ENCODE assay signal across 26 cellular contexts in the genomic region with DNA sequence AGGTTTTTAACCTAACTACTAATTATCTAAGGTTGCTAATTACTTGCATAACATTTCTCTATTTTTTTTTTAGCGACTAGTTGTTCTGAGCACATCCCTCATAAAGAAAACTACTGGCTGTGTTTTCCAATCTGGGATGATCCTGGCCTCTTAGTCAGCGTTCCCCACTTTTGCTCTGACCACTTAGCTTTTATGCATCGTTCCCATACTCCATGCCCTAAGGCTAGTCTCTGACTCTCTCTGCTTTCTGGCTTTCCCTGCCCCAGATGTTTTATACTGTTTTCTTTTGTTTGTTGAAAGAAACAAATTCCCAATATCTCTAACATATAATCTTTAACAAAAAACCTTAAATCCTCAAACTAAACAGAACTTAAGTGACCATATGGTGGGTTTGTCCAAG.
A peak's percentile ranks its signal among the peaks of the same experiment; 100 is the strongest.
DNase-seq lines count a peak whose midpoint lies in the region; ATAC-seq and TF ChIP-seq lines count a peak whose summit lies in the region.
"Had no signal": no experiment of that assay in that cellular context is flagged by ENCODE, and none has a peak within 500 bp of the region (broad histone marks: within the 10 kb centered on the region; RNA-seq: fewer than 3 reads in every experiment).

No MANE protein-coding gene starts in this region.

- H3K4me3 ChIP-seq in SK-N-SH (ENCODE audit: low read depth in 2 of 2, low read length in 1 of 2) = no peak overlapping the region
- no peak overlapping the region for H3K4me3 ChIP-seq in PC-9
- no peak overlapping the region for H3K4me3 ChIP-seq in uterus
- H3K4me3 ChIP-seq: ascending aorta, thoracic aorta had no signal

- intact Hi-C loops in PC-9 (cut with micrococcal nuclease; ENCODE audit: unreplicated experiment) (no loop called here), uterus (cut with DNase I; ENCODE audit: low total_unique reads) (no loop called here)

- POLR2A ChIA-PET in SK-N-SH (lab: Yijun Ruan, JAX) (no interaction called here), PC-9 (lab: Charles Lee; ENCODE audit: unreplicated experiment) (interaction anchor here (0.5 kb wide), 1 partner anchor 759 kb away, joined by 12 read pairs; no protein-coding TSS in a partner anchor)

- H3K4me2 ChIP-seq in SK-N-SH = no peak overlapping the region
- no peak overlapping the region for H3K4me2 ChIP-seq in PC-9

- DNase-seq in SK-N-SH = peak; percentile 23
- DNase-seq in NCI-H748 (lab: John Stamatoyannopoulos, UW; ENCODE audit: unreplicated experiment) = peak; percentile 73
- peak; percentile 26 for DNase-seq in dedifferentiated amniotic fluid mesenchymal stem cell (ENCODE audit: extremely low spot score)
- DNase-seq in PC-9 = no peak
- DNase-seq in DMS153 treated with DMSO at 0.1 percent for 48 hours (lab: John Stamatoyannopoulos, UW; ENCODE audit: unreplicated experiment) = no peak
- no peak for DNase-seq in activated naive CD8-positive, alpha-beta T cell treated with anti-CD3 and anti-CD28 coated beads for 36 hours
- no peak for DNase-seq in uterus
- DNase-seq: activated CD4-positive, alpha-beta T cell treated with anti-CD3 and anti-CD28 coated beads for 4 hours; activated T-cell treated with anti-CD3 and anti-CD28 coated beads for 4 hours; CD4-positive, alpha-beta memory T cell; central memory CD4-positive, alpha-beta T cell; GDM1; Karpas-422; kidney; NCI-H187 treated with DMSO at 0.1 percent for 48 hours; NCI-H226; NCI-H82 had no signal

- peaks cover 8% of the 10 kb centered on the region for H3K9me3 Mint-ChIP-seq in activated naive CD8-positive, alpha-beta T cell treated with anti-CD3 and anti-CD28 coated beads for 36 hours

- H3K79me2 ChIP-seq in SK-N-SH (ENCODE audit: insufficient read depth) (no peaks in the 10 kb centered on the region), PC-9 (ENCODE audit: low read depth) (no peaks in the 10 kb centered on the region)

- no peak overlapping the region for H3K9ac ChIP-seq in SK-N-SH

- H3K27me3 ChIP-seq in SK-N-SH (ENCODE audit: insufficient read depth) (no peaks in the 10 kb centered on the region), PC-9 (ENCODE audit: insufficient read depth, low read depth) (no peaks in the 10 kb centered on the region), uterus (no peaks in the 10 kb centered on the region)
- H3K27me3 ChIP-seq: ascending aorta had no signal

- H3F3A ChIP-seq in SK-N-SH (replicated peaks; ENCODE audit: insufficient read depth) (no peaks in the 10 kb centered on the region), PC-9 (ENCODE audit: insufficient read depth, low read depth) (no peaks in the 10 kb centered on the region)

- no TSS peak for BruUV-seq in PC-9 (replicated peaks; lab: Mats Ljungman, UMichigan)

- no peak for TF ChIP-seq RAD21 in SK-N-SH (IDR thresholded peaks at IDR 0.05; ENCODE audit: low read length)

- WGBS in SK-N-SH (ENCODE audit: low lambda C conversion rate) = 48% methylated on average over 3 of the region's 3 CpGs

- H3K9me2 ChIP-seq in SK-N-SH = no peaks in the 10 kb centered on the region
- H3K9me2 ChIP-seq in PC-9 (ENCODE audit: insufficient read depth) = no peaks in the 10 kb centered on the region

- no peak for TF ChIP-seq CTCF in SK-N-SH (IDR thresholded peaks at IDR 0.05)
- TF ChIP-seq CTCF in PC-9 (conservative IDR thresholded peaks at IDR 0.05) = no peak
- TF ChIP-seq CTCF in uterus (IDR thresholded peaks at IDR 0.05) = no peak

- no peak for TF ChIP-seq POLR2A in uterus (IDR thresholded peaks at IDR 0.05)

- CTCF ChIA-PET in SK-N-SH (lab: Yijun Ruan, JAX) = no interaction called here
- CTCF ChIA-PET in PC-9 (lab: Charles Lee) = no interaction called here

- no peaks in the 10 kb centered on the region for H3K4me1 Mint-ChIP-seq in activated naive CD8-positive, alpha-beta T cell treated with anti-CD3 and anti-CD28 coated beads for 36 hours
- H3K4me1 Mint-ChIP-seq: CD4-positive, alpha-beta memory T cell had no signal

- no peaks in the 10 kb centered on the region for H3K27me3 Mint-ChIP-seq in activated naive CD8-positive, alpha-beta T cell treated with anti-CD3 and anti-CD28 coated beads for 36 hours
- H3K27me3 Mint-ChIP-seq: CD4-positive, alpha-beta memory T cell; natural killer cell treated with Interleukin-12 subunit alpha and Interleukin-12 subunit beta and Interleukin-15 and Interleukin-18, amount 100 ng/mL, for 72 hours; stimulated activated naive CD8-positive, alpha-beta T cell treated with anti-CD3 and anti-CD28 coated beads, Interleukin-15, Interleukin-2, amounts not matched to agents 100 ng/mL and 50 ng/mL, for 24 hours had no signal

- H4K20me1 ChIP-seq in SK-N-SH (ENCODE audit: insufficient read depth) (no peaks in the 10 kb centered on the region), PC-9 (ENCODE audit: insufficient read depth) (no peaks in the 10 kb centered on the region)

- no peak overlapping the region for H2AFZ ChIP-seq in SK-N-SH (ENCODE audit: low read depth)
- H2AFZ ChIP-seq in PC-9 = no peak overlapping the region

- H3K4me1 ChIP-seq in SK-N-SH (ENCODE audit: control insufficient read depth in 1 of 2, insufficient read depth in 2 of 2, low read depth in 1 of 2, low read length in 1 of 2) = peaks cover 0 to 2% of the 10 kb centered on the region in 2 experiments; a peak in 2 of 4 replicates
- H3K4me1 ChIP-seq in PC-9 (replicated peaks; ENCODE audit: insufficient read depth) = peaks cover 5% of the 10 kb centered on the region; the same call in 1 of the 2 replicates
- no peaks in the 10 kb centered on the region for H3K4me1 ChIP-seq in uterus
- H3K4me1 ChIP-seq: ascending aorta had no signal

- H3K27ac ChIP-seq in SK-N-SH (ENCODE audit: low read depth in 2 of 2, low read length in 1 of 2) (no peak overlapping the region), PC-9 (no peak overlapping the region), uterus (no peak overlapping the region)
- H3K27ac ChIP-seq: ascending aorta, thoracic aorta had no signal

- no peak overlapping the region for H3K27ac Mint-ChIP-seq in activated naive CD8-positive, alpha-beta T cell treated with anti-CD3 and anti-CD28 coated beads for 36 hours
- H3K27ac Mint-ChIP-seq: activated naive CD4-positive, alpha-beta T cell treated with anti-CD3 and anti-CD28 coated beads, Interleukin-2, amount 50 U/mL, for 72 hours; CD4-positive, alpha-beta memory T cell; natural killer cell treated with Interleukin-12 subunit alpha and Interleukin-12 subunit beta and Interleukin-15 and Interleukin-18, amount 100 ng/mL, for 72 hours; stimulated activated naive CD8-positive, alpha-beta T cell treated with anti-CD3 and anti-CD28 coated beads, Interleukin-15, Interleukin-2, amounts not matched to agents 100 ng/mL and 50 ng/mL, for 24 hours; T-helper 2 cell treated with Interferon-gamma antibody and Interleukin-4, amounts not matched to agents 5 μg/mL and 100 μg/mL, for 36 hours had no signal

- H3K36me3 ChIP-seq in SK-N-SH (replicated peaks in 1 of 2; ENCODE audit: control insufficient read depth in 1 of 2, insufficient read depth in 2 of 2, low read length in 1 of 2) (no peaks in the 10 kb centered on the region), PC-9 (ENCODE audit: low read depth) (no peaks in the 10 kb centered on the region), uterus (no peaks in the 10 kb centered on the region)
- H3K36me3 ChIP-seq: ascending aorta, thoracic aorta had no signal

- no peaks in the 10 kb centered on the region for H3K9me3 ChIP-seq in SK-N-SH
- H3K9me3 ChIP-seq in PC-9 (ENCODE audit: insufficient read depth, low read depth) = no peaks in the 10 kb centered on the region
- H3K9me3 ChIP-seq in uterus = no peaks in the 10 kb centered on the region
- H3K9me3 ChIP-seq: thoracic aorta had no signal

- TF ChIP-seq EP300 in SK-N-SH (IDR thresholded peaks at IDR 0.05; ENCODE audit: borderline replicate concordance in 1 of 2, low read depth in 1 of 2, low read length in 1 of 2) = no peak

- H3K36me3 Mint-ChIP-seq in activated naive CD8-positive, alpha-beta T cell treated with anti-CD3 and anti-CD28 coated beads for 36 hours = no peaks in the 10 kb centered on the region
- H3K36me3 Mint-ChIP-seq: CD4-positive, alpha-beta memory T cell had no signal

- no peak for ATAC-seq in SK-N-SH treated with all-trans-retinoic acid at 6 μM for 48 hours
- ATAC-seq: activated naive CD4-positive, alpha-beta T cell treated with anti-CD3 and anti-CD28 coated beads, Interleukin-2, amount 50 U/mL, for 72 hours; HepG2; natural killer cell treated with Interleukin-12 subunit alpha and Interleukin-12 subunit beta and Interleukin-15 and Interleukin-18, amount 100 ng/mL, for 72 hours; Right ventricle myocardium inferior had no signal

- no peak overlapping the region for H3K4me3 Mint-ChIP-seq in activated naive CD8-positive, alpha-beta T cell treated with anti-CD3 and anti-CD28 coated beads for 36 hours
- H3K4me3 Mint-ChIP-seq: CD4-positive, alpha-beta memory T cell; natural killer cell treated with Interleukin-12 subunit alpha and Interleukin-12 subunit beta and Interleukin-15 and Interleukin-18, amount 100 ng/mL, for 72 hours; stimulated activated naive CD8-positive, alpha-beta T cell treated with anti-CD3 and anti-CD28 coated beads, Interleukin-15, Interleukin-2, amounts not matched to agents 100 ng/mL and 50 ng/mL, for 24 hours; T-helper 2 cell treated with Interferon-gamma antibody and Interleukin-4, amounts not matched to agents 5 μg/mL and 100 μg/mL, for 36 hours had no signal

TF ChIP-seq in SK-N-SH, 30 proteins besides CTCF, POLR2A, EP300 and RAD21 (continues in another document):
- TF ChIP-seq NRF1 (IDR thresholded peaks at IDR 0.05; ENCODE audit: low read depth, low read length) (no peak), POLR2AphosphoS5 (IDR thresholded peaks at IDR 0.05; ENCODE audit: low read depth, low read length) (no peak), PBX3 (IDR thresholded peaks at IDR 0.05) (no peak)

TF ChIP-seq in SK-N-SH treated with all-trans-retinoic acid at 6 μM for 48 hours, 23 proteins besides CTCF, POLR2A, EP300 and RAD21 (continues in another document):
- TF ChIP-seq TOX (CRISPR knock-in tag; IDR thresholded peaks at IDR 0.05; ENCODE audit: borderline replicate concordance) = no peak
- TF ChIP-seq GLIS3 (CRISPR knock-in tag; IDR thresholded peaks at IDR 0.05) = no peak
- TF ChIP-seq OSR1 (CRISPR knock-in tag; IDR thresholded peaks at IDR 0.05) = no peak
- TF ChIP-seq, protein P1, sequence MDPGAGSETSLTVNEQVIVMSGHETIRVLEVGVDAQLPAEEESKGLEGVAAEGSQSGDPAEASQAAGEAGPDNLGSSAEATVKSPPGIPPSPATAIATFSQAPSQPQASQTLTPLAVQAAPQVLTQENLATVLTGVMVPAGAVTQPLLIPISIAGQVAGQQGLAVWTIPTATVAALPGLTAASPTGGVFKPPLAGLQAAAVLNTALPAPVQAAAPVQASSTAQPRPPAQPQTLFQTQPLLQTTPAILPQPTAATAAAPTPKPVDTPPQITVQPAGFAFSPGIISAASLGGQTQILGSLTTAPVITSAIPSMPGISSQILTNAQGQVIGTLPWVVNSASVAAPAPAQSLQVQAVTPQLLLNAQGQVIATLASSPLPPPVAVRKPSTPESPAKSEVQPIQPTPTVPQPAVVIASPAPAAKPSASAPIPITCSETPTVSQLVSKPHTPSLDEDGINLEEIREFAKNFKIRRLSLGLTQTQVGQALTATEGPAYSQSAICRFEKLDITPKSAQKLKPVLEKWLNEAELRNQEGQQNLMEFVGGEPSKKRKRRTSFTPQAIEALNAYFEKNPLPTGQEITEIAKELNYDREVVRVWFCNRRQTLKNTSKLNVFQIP (CRISPR knock-in tag; IDR thresholded peaks at IDR 0.05; ENCODE audit: borderline replicate concordance, low read depth) = no peak
- TF ChIP-seq ESRRG (CRISPR knock-in tag; IDR thresholded peaks at IDR 0.05) = no peak
- no peak for TF ChIP-seq PPARA (CRISPR knock-in tag; IDR thresholded peaks at IDR 0.05; ENCODE audit: borderline replicate concordance)

Comparison
In these comparisons a context has a peak if more than half of its experiments do, and no peak if none do; other contexts are left out.
1. DNase-seq: peak in SK-N-SH (single experiment), NCI-H748 (single experiment) and dedifferentiated amniotic fluid mesenchymal stem cell (single experiment); none in PC-9 (0 of 2), DMS153 treated with DMSO at 0.1 percent for 48 hours (single experiment), activated naive CD8-positive, alpha-beta T cell treated with anti-CD3 and anti-CD28 coated beads for 36 hours (single experiment) and uterus (0 of 2).